10 cellular contexts compared by ENCODE assay signal in the genomic region with DNA sequence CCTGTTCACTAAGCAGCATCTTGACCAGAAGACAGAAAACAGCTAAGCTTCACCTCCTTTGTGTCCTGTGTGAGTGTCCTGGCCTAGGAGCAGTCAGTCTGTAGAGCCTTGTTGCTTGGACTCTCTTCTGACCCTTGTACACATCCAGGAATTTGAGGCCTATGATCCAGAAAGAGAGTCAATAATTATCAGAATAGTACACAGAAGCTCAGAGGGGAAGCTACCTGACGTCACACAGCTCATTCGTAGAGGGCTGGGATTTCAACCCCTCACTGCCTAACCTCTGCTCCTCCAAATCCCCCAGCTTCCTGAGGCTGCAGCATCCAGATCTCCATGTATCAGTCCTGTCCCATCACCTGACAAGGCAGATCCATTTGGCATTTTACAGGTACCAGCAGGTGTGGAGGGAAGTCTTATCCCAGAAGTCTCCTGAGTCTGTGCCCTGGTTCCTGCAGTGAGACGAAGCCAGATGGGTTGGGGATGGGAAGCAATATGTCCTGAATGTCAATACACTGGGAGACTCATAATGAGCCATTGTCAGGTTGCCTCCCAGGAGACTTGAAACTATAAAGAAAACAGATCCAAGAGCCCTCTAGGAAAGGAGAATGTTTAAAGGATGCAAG.
"Had no signal": no experiment of that assay in that cellular context is flagged by ENCODE, and none has a peak within 500 bp of the region (broad histone marks: within the 10 kb centered on the region; RNA-seq: fewer than 3 reads in every experiment).

No MANE protein-coding gene starts in this region.

- H3K36me3 ChIP-seq: heart right ventricle had no signal

- H3K4me3 Mint-ChIP-seq: activated naive CD8-positive, alpha-beta T cell treated with anti-CD3 and anti-CD28 coated beads for 36 hours; mesothelial cell of epicardium; naive B cell; T-helper 2 cell treated with Interferon-gamma antibody and Interleukin-4, amounts not matched to agents 5 μg/mL and 100 μg/mL, for 36 hours had no signal

- H3K4me3 ChIP-seq: heart right ventricle had no signal

- H3K4me1 Mint-ChIP-seq: activated naive CD8-positive, alpha-beta T cell treated with anti-CD3 and anti-CD28 coated beads for 36 hours; mesothelial cell of epicardium; naive B cell had no signal

- H3K27ac Mint-ChIP-seq: activated naive CD8-positive, alpha-beta T cell treated with anti-CD3 and anti-CD28 coated beads for 36 hours; mesothelial cell of epicardium; naive B cell; T-helper 2 cell treated with Interferon-gamma antibody and Interleukin-4, amounts not matched to agents 5 μg/mL and 100 μg/mL, for 36 hours had no signal

- H3K36me3 Mint-ChIP-seq: activated naive CD8-positive, alpha-beta T cell treated with anti-CD3 and anti-CD28 coated beads for 36 hours; mesothelial cell of epicardium; naive B cell had no signal

- H3K9me3 Mint-ChIP-seq: T-helper 2 cell treated with Interferon-gamma antibody and Interleukin-4, amounts not matched to agents 5 μg/mL and 100 μg/mL, for 36 hours had no signal

- H3K27ac ChIP-seq: heart right ventricle had no signal

- DNase-seq: activated CD4-positive, alpha-beta T cell treated with anti-CD3 and anti-CD28 coated beads, Interleukin-2, amount 50 U/mL, for 4 hours; activated gamma-delta T cell; activated naive CD8-positive, alpha-beta T cell treated with anti-CD3 and anti-CD28 coated beads for 36 hours; activated T-cell treated with anti-CD3 and anti-CD28 coated beads, Interleukin-2, amount 50 U/mL, for 48 hours; heart right ventricle; naive B cell; stimulated activated CD4-positive, alpha-beta T cell treated with anti-CD3 and anti-CD28 coated beads, Interleukin-4, amount 100 ng/mL, for 4 hours; SW 1271 had no signal
